1 cellular context compared by ENCODE assay signal in the genomic region with DNA sequence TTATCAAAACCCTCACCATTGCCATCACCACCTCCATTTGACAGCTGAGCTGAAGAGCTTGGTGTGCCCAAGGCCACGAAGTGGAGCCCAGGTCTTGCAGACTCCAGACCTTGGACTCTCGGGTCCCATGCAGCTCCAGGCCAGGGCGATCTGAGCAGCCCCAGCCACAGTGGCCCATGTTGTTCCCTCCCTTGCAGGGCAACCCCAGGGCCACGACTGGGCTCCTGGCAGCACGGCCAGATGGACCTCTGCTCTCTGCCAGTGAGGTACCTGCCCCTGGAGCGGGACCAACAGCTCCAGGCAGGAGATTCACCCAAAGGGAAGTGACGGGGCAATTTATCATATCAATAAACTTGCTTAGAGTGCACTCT.
TF ChIP-seq lines count a peak whose summit lies in the region.

No MANE protein-coding gene starts in this region.

TF ChIP-seq in H1, 55 proteins besides CTCF, POLR2A, EP300 and RAD21:
- TF ChIP-seq EZH2 (IDR thresholded peaks at IDR 0.05; ENCODE audit: low read depth, low read length, severe bottlenecking) (no peak), ZNF274 (IDR thresholded peaks at IDR 0.05; ENCODE audit: borderline replicate concordance, extremely low read depth, low read length) (no peak), TAF1 (IDR thresholded peaks at IDR 0.05; ENCODE audit: low read depth, low read length) (no peak), CEBPB (IDR thresholded peaks at IDR 0.05; ENCODE audit: low read depth, low read length) (no peak), HDAC2 (IDR thresholded peaks at IDR 0.05; ENCODE audit: borderline replicate concordance in 1 of 2, low read depth in 2 of 2, low read length in 2 of 2) (no peak), KDM1A (IDR thresholded peaks at IDR 0.05; ENCODE audit: borderline replicate concordance, low read length) (no peak), HDAC6 (IDR thresholded peaks at IDR 0.05; ENCODE audit: low read depth, low read length) (no peak), ASH2L (IDR thresholded peaks at IDR 0.05; ENCODE audit: low read length) (no peak), POU5F1 (IDR thresholded peaks at IDR 0.05; ENCODE audit: low read depth, low read length) (no peak), SIX5 (IDR thresholded peaks at IDR 0.05; ENCODE audit: low read depth, low read length) (no peak)
- TF ChIP-seq, protein P1, sequence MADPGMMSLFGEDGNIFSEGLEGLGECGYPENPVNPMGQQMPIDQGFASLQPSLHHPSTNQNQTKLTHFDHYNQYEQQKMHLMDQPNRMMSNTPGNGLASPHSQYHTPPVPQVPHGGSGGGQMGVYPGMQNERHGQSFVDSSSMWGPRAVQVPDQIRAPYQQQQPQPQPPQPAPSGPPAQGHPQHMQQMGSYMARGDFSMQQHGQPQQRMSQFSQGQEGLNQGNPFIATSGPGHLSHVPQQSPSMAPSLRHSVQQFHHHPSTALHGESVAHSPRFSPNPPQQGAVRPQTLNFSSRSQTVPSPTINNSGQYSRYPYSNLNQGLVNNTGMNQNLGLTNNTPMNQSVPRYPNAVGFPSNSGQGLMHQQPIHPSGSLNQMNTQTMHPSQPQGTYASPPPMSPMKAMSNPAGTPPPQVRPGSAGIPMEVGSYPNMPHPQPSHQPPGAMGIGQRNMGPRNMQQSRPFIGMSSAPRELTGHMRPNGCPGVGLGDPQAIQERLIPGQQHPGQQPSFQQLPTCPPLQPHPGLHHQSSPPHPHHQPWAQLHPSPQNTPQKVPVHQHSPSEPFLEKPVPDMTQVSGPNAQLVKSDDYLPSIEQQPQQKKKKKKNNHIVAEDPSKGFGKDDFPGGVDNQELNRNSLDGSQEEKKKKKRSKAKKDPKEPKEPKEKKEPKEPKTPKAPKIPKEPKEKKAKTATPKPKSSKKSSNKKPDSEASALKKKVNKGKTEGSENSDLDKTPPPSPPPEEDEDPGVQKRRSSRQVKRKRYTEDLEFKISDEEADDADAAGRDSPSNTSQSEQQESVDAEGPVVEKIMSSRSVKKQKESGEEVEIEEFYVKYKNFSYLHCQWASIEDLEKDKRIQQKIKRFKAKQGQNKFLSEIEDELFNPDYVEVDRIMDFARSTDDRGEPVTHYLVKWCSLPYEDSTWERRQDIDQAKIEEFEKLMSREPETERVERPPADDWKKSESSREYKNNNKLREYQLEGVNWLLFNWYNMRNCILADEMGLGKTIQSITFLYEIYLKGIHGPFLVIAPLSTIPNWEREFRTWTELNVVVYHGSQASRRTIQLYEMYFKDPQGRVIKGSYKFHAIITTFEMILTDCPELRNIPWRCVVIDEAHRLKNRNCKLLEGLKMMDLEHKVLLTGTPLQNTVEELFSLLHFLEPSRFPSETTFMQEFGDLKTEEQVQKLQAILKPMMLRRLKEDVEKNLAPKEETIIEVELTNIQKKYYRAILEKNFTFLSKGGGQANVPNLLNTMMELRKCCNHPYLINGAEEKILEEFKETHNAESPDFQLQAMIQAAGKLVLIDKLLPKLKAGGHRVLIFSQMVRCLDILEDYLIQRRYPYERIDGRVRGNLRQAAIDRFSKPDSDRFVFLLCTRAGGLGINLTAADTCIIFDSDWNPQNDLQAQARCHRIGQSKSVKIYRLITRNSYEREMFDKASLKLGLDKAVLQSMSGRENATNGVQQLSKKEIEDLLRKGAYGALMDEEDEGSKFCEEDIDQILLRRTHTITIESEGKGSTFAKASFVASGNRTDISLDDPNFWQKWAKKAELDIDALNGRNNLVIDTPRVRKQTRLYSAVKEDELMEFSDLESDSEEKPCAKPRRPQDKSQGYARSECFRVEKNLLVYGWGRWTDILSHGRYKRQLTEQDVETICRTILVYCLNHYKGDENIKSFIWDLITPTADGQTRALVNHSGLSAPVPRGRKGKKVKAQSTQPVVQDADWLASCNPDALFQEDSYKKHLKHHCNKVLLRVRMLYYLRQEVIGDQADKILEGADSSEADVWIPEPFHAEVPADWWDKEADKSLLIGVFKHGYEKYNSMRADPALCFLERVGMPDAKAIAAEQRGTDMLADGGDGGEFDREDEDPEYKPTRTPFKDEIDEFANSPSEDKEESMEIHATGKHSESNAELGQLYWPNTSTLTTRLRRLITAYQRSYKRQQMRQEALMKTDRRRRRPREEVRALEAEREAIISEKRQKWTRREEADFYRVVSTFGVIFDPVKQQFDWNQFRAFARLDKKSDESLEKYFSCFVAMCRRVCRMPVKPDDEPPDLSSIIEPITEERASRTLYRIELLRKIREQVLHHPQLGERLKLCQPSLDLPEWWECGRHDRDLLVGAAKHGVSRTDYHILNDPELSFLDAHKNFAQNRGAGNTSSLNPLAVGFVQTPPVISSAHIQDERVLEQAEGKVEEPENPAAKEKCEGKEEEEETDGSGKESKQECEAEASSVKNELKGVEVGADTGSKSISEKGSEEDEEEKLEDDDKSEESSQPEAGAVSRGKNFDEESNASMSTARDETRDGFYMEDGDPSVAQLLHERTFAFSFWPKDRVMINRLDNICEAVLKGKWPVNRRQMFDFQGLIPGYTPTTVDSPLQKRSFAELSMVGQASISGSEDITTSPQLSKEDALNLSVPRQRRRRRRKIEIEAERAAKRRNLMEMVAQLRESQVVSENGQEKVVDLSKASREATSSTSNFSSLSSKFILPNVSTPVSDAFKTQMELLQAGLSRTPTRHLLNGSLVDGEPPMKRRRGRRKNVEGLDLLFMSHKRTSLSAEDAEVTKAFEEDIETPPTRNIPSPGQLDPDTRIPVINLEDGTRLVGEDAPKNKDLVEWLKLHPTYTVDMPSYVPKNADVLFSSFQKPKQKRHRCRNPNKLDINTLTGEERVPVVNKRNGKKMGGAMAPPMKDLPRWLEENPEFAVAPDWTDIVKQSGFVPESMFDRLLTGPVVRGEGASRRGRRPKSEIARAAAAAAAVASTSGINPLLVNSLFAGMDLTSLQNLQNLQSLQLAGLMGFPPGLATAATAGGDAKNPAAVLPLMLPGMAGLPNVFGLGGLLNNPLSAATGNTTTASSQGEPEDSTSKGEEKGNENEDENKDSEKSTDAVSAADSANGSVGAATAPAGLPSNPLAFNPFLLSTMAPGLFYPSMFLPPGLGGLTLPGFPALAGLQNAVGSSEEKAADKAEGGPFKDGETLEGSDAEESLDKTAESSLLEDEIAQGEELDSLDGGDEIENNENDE (IDR thresholded peaks at IDR 0.05; ENCODE audit: insufficient replicate concordance, low read length), result no peak
TF ChIP-seq in H1: peak in this region for 0.
